2 cellular contexts compared by ENCODE assay signal in genomic region chr19:49335071-49335783, GRCh38.
TF ChIP-seq lines count a peak whose summit lies in the region.

Gene CD37 (plus strand): TSS chr19:49335406. CDS start chr19:49335541, 135 bp downstream.

TF ChIP-seq in liver, 16 proteins besides CTCF, POLR2A, EP300 and RAD21 (continued from another document):
- TF ChIP-seq ZBTB33 (IDR thresholded peaks at IDR 0.05) (no peak), EGR1 (IDR thresholded peaks at IDR 0.05; ENCODE audit: low read depth in 2 of 2) (no peak), HNF4G (IDR thresholded peaks at IDR 0.05) (no peak), FOXA2 (IDR thresholded peaks at IDR 0.05) (no peak), FOXA1 (IDR thresholded peaks at IDR 0.05) (no peak), RXRA (IDR thresholded peaks at IDR 0.05) (no peak), ATF3 (IDR thresholded peaks at IDR 0.05) (no peak)

TF ChIP-seq in HepG2, 621 proteins besides CTCF, POLR2A, EP300 and RAD21 (continued from another document):
- TF ChIP-seq ELK4 (CRISPR knock-in tag; IDR thresholded peaks at IDR 0.05; ENCODE audit: borderline replicate concordance) (no peak), DR1 (CRISPR knock-in tag; IDR thresholded peaks at IDR 0.05) (no peak), ZFP1 (CRISPR knock-in tag; IDR thresholded peaks at IDR 0.05) (no peak), HNF1B (CRISPR knock-in tag; IDR thresholded peaks at IDR 0.05) (no peak), TAF15 (IDR thresholded peaks at IDR 0.05; ENCODE audit: low read depth, low read length, poor library complexity, severe bottlenecking) (no peak), ZKSCAN1 (IDR thresholded peaks at IDR 0.05; ENCODE audit: low read length) (no peak), ZBED4 (CRISPR knock-in tag; IDR thresholded peaks at IDR 0.05; ENCODE audit: borderline replicate concordance) (no peak), HDAC2 (CRISPR knock-in tag; IDR thresholded peaks at IDR 0.05) (no peak), REPIN1 (CRISPR knock-in tag; IDR thresholded peaks at IDR 0.05; ENCODE audit: borderline replicate concordance, low read depth) (no peak), ZNF142 (CRISPR knock-in tag; IDR thresholded peaks at IDR 0.05) (no peak), PRDM15 (CRISPR knock-in tag; IDR thresholded peaks at IDR 0.05) (no peak), PAWR (CRISPR knock-in tag; IDR thresholded peaks at IDR 0.05; ENCODE audit: borderline replicate concordance) (no peak), BRCA1 (CRISPR knock-in tag; IDR thresholded peaks at IDR 0.05) (no peak), ISL2 (CRISPR knock-in tag; IDR thresholded peaks at IDR 0.05) (no peak), ZNF160 (CRISPR knock-in tag; IDR thresholded peaks at IDR 0.05) (no peak), NCOA5 (CRISPR knock-in tag; IDR thresholded peaks at IDR 0.05) (no peak), ZNF646 (CRISPR knock-in tag; IDR thresholded peaks at IDR 0.05) (no peak)
